In genomic region chr9:107625383-107625984, GRCh38 we compare ENCODE assay signal across 22 cellular contexts.
DNase-seq lines count a peak whose midpoint lies in the region; ATAC-seq, FAIRE-seq and TF ChIP-seq lines count a peak whose summit lies in the region.
"Had no signal": no experiment of that assay in that cellular context is flagged by ENCODE, and none has a peak within 500 bp of the region (broad histone marks: within the 10 kb centered on the region; RNA-seq: fewer than 3 reads in every experiment).

No MANE protein-coding gene starts in this region.

- TF ChIP-seq RAD21 in HepG2 (CRISPR knock-in tag; IDR thresholded peaks at IDR 0.05) = no peak

- in situ Hi-C loops in HepG2 (cut with HindIII; ENCODE audit: extremely low pct_ligation_motif_present, low pct_unique_long_range_greater_than_20kb) = no loop called here

- no peaks in the 10 kb centered on the region for H3K79me2 ChIP-seq in HepG2 (ENCODE audit: insufficient read depth, low read length)

- TF ChIP-seq EP300 in HepG2 (IDR thresholded peaks at IDR 0.05; ENCODE audit: low read depth in 2 of 2, low read length in 2 of 2) (no peak), HepG2 (CRISPR knock-in tag; IDR thresholded peaks at IDR 0.05; ENCODE audit: borderline replicate concordance) (no peak)

- no peaks in the 10 kb centered on the region for H4K20me1 ChIP-seq in HepG2 (ENCODE audit: insufficient read depth, low read length)
- H4K20me1 ChIP-seq: BLaER1 treated with 17β-estradiol and CSF1 and Interleukin-3, amounts not matched to agents 10 nM and 100 nM had no signal

- FAIRE-seq in HepG2 (lab: Jason Lieb, UNC) = no peak
- no peak for FAIRE-seq in frontal cortex (lab: Jason Lieb, UNC)
- FAIRE-seq: A549, D721Med, G401.6, GM12892, GM18507 had no signal

- H3K4me3 ChIP-seq in HepG2 (replicated peaks in 1 of 3; ENCODE audit: insufficient read depth in 1 of 3, low read depth in 2 of 3, low read length in 3 of 3) (no peak overlapping the region), right lobe of liver (no peak overlapping the region), spleen (no peak overlapping the region), thoracic aorta (no peak overlapping the region)
- H3K4me3 ChIP-seq: A549; BLaER1 treated with 17β-estradiol and CSF1 and Interleukin-3, amounts not matched to agents 10 nM and 100 nM had no signal

- intact Hi-C loops in HepG2 (cut with micrococcal nuclease; ENCODE audit: unreplicated experiment) (no loop called here), right lobe of liver (cut with DNase I) (no loop called here), spleen (cut with DNase I; ENCODE audit: low total_unique reads) (no loop called here)

- H3K27ac ChIP-seq in HepG2 (ENCODE audit: extremely low read length, insufficient read depth, low read length) (no peak overlapping the region), right lobe of liver (no peak overlapping the region), spleen (no peak overlapping the region), thoracic aorta (peak overlapping the region; percentile 73)
- H3K27ac ChIP-seq: 22Rv1; A549; BLaER1 treated with 17β-estradiol and CSF1 and Interleukin-3, amounts not matched to agents 10 nM and 100 nM; C4-2B had no signal

- H3K27me3 ChIP-seq in HepG2 (ENCODE audit: control insufficient read depth in 1 of 2, insufficient read depth in 2 of 2, low read length in 2 of 2) = peaks cover 0 to 3% of the 10 kb centered on the region in 2 experiments; a peak in 3 of 5 replicates
- H3K27me3 ChIP-seq in right lobe of liver = no peaks in the 10 kb centered on the region
- H3K27me3 ChIP-seq in spleen (replicated peaks in 1 of 7) = no peaks in the 10 kb centered on the region
- H3K27me3 ChIP-seq in thoracic aorta (replicated peaks; ENCODE audit: insufficient read depth) = no peaks in the 10 kb centered on the region
- H3K27me3 ChIP-seq: BLaER1 treated with 17β-estradiol and CSF1 and Interleukin-3, amounts not matched to agents 10 nM and 100 nM had no signal

- POLR2A ChIA-PET in HepG2 (lab: Yijun Ruan, JAX) = no interaction called here

- H3K4me1 ChIP-seq in HepG2 (ENCODE audit: insufficient read depth, low read length) (no peaks in the 10 kb centered on the region), right lobe of liver (no peaks in the 10 kb centered on the region), spleen (no peaks in the 10 kb centered on the region), thoracic aorta (ENCODE audit: control insufficient read depth in 1 of 2, low read depth in 2 of 2) (peaks cover 4 to 11% of the 10 kb centered on the region in 2 donors)
- H3K4me1 ChIP-seq: BLaER1 treated with 17β-estradiol and CSF1 and Interleukin-3, amounts not matched to agents 10 nM and 100 nM; Caco-2 had no signal

- H3K9ac ChIP-seq in HepG2 (ENCODE audit: insufficient read depth, low read depth, low read length) = no peak overlapping the region
- H3K9ac ChIP-seq: BLaER1 treated with 17β-estradiol and CSF1 and Interleukin-3, amounts not matched to agents 10 nM and 100 nM had no signal

- no peak overlapping the region for H3K4me2 ChIP-seq in HepG2 (ENCODE audit: low read depth, low read length)
- H3K4me2 ChIP-seq: A549; BLaER1 treated with 17β-estradiol and CSF1 and Interleukin-3, amounts not matched to agents 10 nM and 100 nM had no signal

- TF ChIP-seq CTCF in HepG2 (CRISPR knock-in tag; IDR thresholded peaks at IDR 0.05) (no peak), right lobe of liver (IDR thresholded peaks at IDR 0.05) (no peak), spleen (IDR thresholded peaks at IDR 0.05 in 8 of 11, conservative IDR thresholded peaks at IDR 0.05 in 3 of 11) (no peak), thoracic aorta (IDR thresholded peaks at IDR 0.05) (no peak)

- no TSS peak for BruUV-seq in HepG2 (replicated peaks; lab: Mats Ljungman, UMichigan)

- no peaks in the 10 kb centered on the region for H3K36me3 ChIP-seq in HepG2 (replicated peaks in 1 of 2; ENCODE audit: control insufficient read depth in 1 of 2, insufficient read depth in 2 of 2, low read length in 2 of 2)
- H3K36me3 ChIP-seq in right lobe of liver = no peaks in the 10 kb centered on the region
- H3K36me3 ChIP-seq in spleen = no peaks in the 10 kb centered on the region
- no peaks in the 10 kb centered on the region for H3K36me3 ChIP-seq in thoracic aorta
- H3K36me3 ChIP-seq: BLaER1 treated with 17β-estradiol and CSF1 and Interleukin-3, amounts not matched to agents 10 nM and 100 nM had no signal

- H2AFZ ChIP-seq in HepG2 (ENCODE audit: low read length) = no peak overlapping the region

- no peak for TF ChIP-seq POLR2A in HepG2 (IDR thresholded peaks at IDR 0.05; ENCODE audit: insufficient read depth in 1 of 2, low read depth in 2 of 2, low read length in 2 of 2)
- no peak for TF ChIP-seq POLR2A in right lobe of liver (IDR thresholded peaks at IDR 0.05)
- TF ChIP-seq POLR2A in spleen (IDR thresholded peaks at IDR 0.05) = no peak

- 40% methylated on average over 7 of the region's 7 CpGs for WGBS in HepG2 (ENCODE audit: low lambda C conversion rate)
- WGBS in right lobe of liver (ENCODE audit: insufficient coverage, low coverage, low lambda C conversion rate, missing lambda C conversion rate) = 88% methylated on average over 1 of the region's 7 CpGs
- WGBS in spleen, 5 donors = 88 to 96% (median 94%) methylated on average over 7 of the region's 7 CpGs

- no peaks in the 10 kb centered on the region for H3K9me3 ChIP-seq in HepG2 (ENCODE audit: low read length)
- H3K9me3 ChIP-seq in right lobe of liver = no peaks in the 10 kb centered on the region
- no peaks in the 10 kb centered on the region for H3K9me3 ChIP-seq in spleen
- H3K9me3 ChIP-seq in thoracic aorta = no peaks in the 10 kb centered on the region
- H3K9me3 ChIP-seq: A549; BLaER1 treated with 17β-estradiol and CSF1 and Interleukin-3, amounts not matched to agents 10 nM and 100 nM; Caco-2 had no signal

- CTCF ChIA-PET in HepG2 (lab: Yijun Ruan, JAX; ENCODE audit: low intra/inter-chr PET ratio, low total read pairs) = no interaction called here

- ATAC-seq in HepG2 (no peak), right lobe of liver (no peak), thoracic aorta (ENCODE audit: insufficient number of reproducible peaks, low FRiP score, low read depth) (no peak), GM21529 (IDR thresholded peaks at IDR 0.05; ENCODE audit: unreplicated experiment) (no peak)
- ATAC-seq: A549; CD8-positive, alpha-beta T cell had no signal

- DNase-seq in HepG2 (ENCODE audit: low spot score) (no peak), right lobe of liver (no peak), spleen (peak; percentile 24), thoracic aorta (ENCODE audit: low spot score) (no peak), frontal cortex (ENCODE audit: low spot score in 2 of 2) (no peak), dermis blood vessel endothelial cell (no peak)
- DNase-seq: AML-193; Caco-2; Calu3; CD4-positive, alpha-beta T cell; CD8-positive, alpha-beta T cell; DMS79 treated with DMSO at 0.1 percent for 48 hours; GF-D8 had no signal

TF ChIP-seq in HepG2, 621 proteins besides CTCF, POLR2A, EP300 and RAD21 (continues in another document):
- TF ChIP-seq SETDB1 (CRISPR knock-in tag; IDR thresholded peaks at IDR 0.05; ENCODE audit: borderline replicate concordance) (no peak), MTA1 (CRISPR knock-in tag; IDR thresholded peaks at IDR 0.05; ENCODE audit: borderline replicate concordance) (no peak), ZNF562 (CRISPR knock-in tag; IDR thresholded peaks at IDR 0.05; ENCODE audit: borderline replicate concordance) (no peak), ETV5 (CRISPR knock-in tag; IDR thresholded peaks at IDR 0.05; ENCODE audit: borderline replicate concordance) (no peak), THRA (CRISPR knock-in tag; IDR thresholded peaks at IDR 0.05; ENCODE audit: borderline replicate concordance) (no peak)

Comparison
In these comparisons a context has a peak if more than half of its experiments do, and no peak if none do; other contexts are left out.
1. H3K27ac ChIP-seq: peak in thoracic aorta (2 of 2); none in HepG2 (single experiment), right lobe of liver (0 of 3) and spleen (0 of 8).